In genomic region chr5:87877495-87877894, GRCh38 we compare ENCODE assay signal across 21 cellular contexts.
"Had no signal": no experiment of that assay in that cellular context is flagged by ENCODE, and none has a peak within 500 bp of the region (broad histone marks: within the 10 kb centered on the region; RNA-seq: fewer than 3 reads in every experiment).

No MANE protein-coding gene starts in this region.

- H3K27me3 Mint-ChIP-seq: activated B cell treated with CpG ODN at 0.5 μM for 24 hours; activated CD4-positive, alpha-beta memory T cell treated with anti-CD3 and anti-CD28 coated beads for 36 hours; activated CD4-positive, alpha-beta T cell treated with anti-CD3 and anti-CD28 coated beads, Interleukin-2, amount 10 ng/mL, durations not matched to agents 7 days and 5 days; activated naive CD4-positive, alpha-beta T cell treated with anti-CD3 and anti-CD28 coated beads, Interleukin-2, amount 10 ng/mL, durations not matched to agents 7 days and 5 days; activated naive CD8-positive, alpha-beta T cell treated with anti-CD3 and anti-CD28 coated beads for 36 hours; activated T-helper 17 cell treated with anti-CD3 and anti-CD28 coated beads, Interleukin-2, amount 50 U/mL, for 72 hours; T-helper 17 cell had no signal

- H3K36me3 Mint-ChIP-seq: activated CD4-positive, alpha-beta memory T cell treated with anti-CD3 and anti-CD28 coated beads for 36 hours; activated naive CD4-positive, alpha-beta T cell treated with anti-CD3 and anti-CD28 coated beads, Interleukin-2, amount 10 ng/mL, durations not matched to agents 7 days and 5 days; activated naive CD8-positive, alpha-beta T cell treated with anti-CD3 and anti-CD28 coated beads for 36 hours had no signal

- H3K4me1 ChIP-seq: colonic mucosa had no signal

- H3K27ac ChIP-seq: colonic mucosa had no signal

- ATAC-seq: activated T-cell treated with anti-CD3 and anti-CD28 coated beads, Interleukin-2, amount 50 U/mL, for 4 hours; activated T-helper 17 cell treated with anti-CD3 and anti-CD28 coated beads, Interleukin-2, amount 50 U/mL, for 72 hours; T-helper 17 cell had no signal

- H3K36me3 ChIP-seq: colonic mucosa had no signal

- H3K4me3 ChIP-seq: colonic mucosa had no signal

- H3K27me3 ChIP-seq: colonic mucosa had no signal

- H3K4me1 Mint-ChIP-seq: activated B cell treated with CpG ODN at 0.5 μM for 24 hours; activated CD4-positive, alpha-beta T cell treated with anti-CD3 and anti-CD28 coated beads, Interleukin-2, amount 10 ng/mL, durations not matched to agents 7 days and 5 days; activated naive CD4-positive, alpha-beta T cell treated with anti-CD3 and anti-CD28 coated beads, Interleukin-2, amount 10 ng/mL, durations not matched to agents 7 days and 5 days; activated naive CD8-positive, alpha-beta T cell treated with anti-CD3 and anti-CD28 coated beads for 36 hours; activated T-helper 17 cell treated with anti-CD3 and anti-CD28 coated beads, Interleukin-2, amount 50 U/mL, for 72 hours; T-helper 17 cell had no signal

- H3K9me3 ChIP-seq: colonic mucosa had no signal

- H3K9me3 Mint-ChIP-seq: activated CD4-positive, alpha-beta T cell treated with anti-CD3 and anti-CD28 coated beads, Interleukin-2, amount 10 ng/mL, durations not matched to agents 7 days and 5 days had no signal

- H3K27ac Mint-ChIP-seq: activated B cell treated with CpG ODN at 0.5 μM for 24 hours; activated CD4-positive, alpha-beta memory T cell treated with anti-CD3 and anti-CD28 coated beads for 36 hours; activated CD4-positive, alpha-beta T cell treated with anti-CD3 and anti-CD28 coated beads, Interleukin-2, amount 10 ng/mL, durations not matched to agents 7 days and 5 days; activated naive CD4-positive, alpha-beta T cell treated with anti-CD3 and anti-CD28 coated beads, Interleukin-2, amount 10 ng/mL, durations not matched to agents 7 days and 5 days; activated naive CD8-positive, alpha-beta T cell treated with anti-CD3 and anti-CD28 coated beads for 36 hours; activated T-helper 17 cell treated with anti-CD3 and anti-CD28 coated beads, Interleukin-2, amount 50 U/mL, for 72 hours; T-helper 17 cell had no signal

- H3K4me3 Mint-ChIP-seq: activated B cell treated with CpG ODN at 0.5 μM for 24 hours; activated CD4-positive, alpha-beta memory T cell treated with anti-CD3 and anti-CD28 coated beads for 36 hours; activated CD4-positive, alpha-beta T cell treated with anti-CD3 and anti-CD28 coated beads, Interleukin-2, amount 10 ng/mL, durations not matched to agents 7 days and 5 days; activated naive CD4-positive, alpha-beta T cell treated with anti-CD3 and anti-CD28 coated beads, Interleukin-2, amount 10 ng/mL, durations not matched to agents 7 days and 5 days; activated naive CD8-positive, alpha-beta T cell treated with anti-CD3 and anti-CD28 coated beads for 36 hours; activated T-cell treated with anti-CD3 and anti-CD28 coated beads, Interleukin-2, amount 50 U/mL, for 4 hours; activated T-helper 17 cell treated with anti-CD3 and anti-CD28 coated beads, Interleukin-2, amount 50 U/mL, for 72 hours; T-helper 17 cell had no signal

- DNase-seq: activated B cell treated with CpG ODN at 0.5 μM for 24 hours; activated CD4-positive, alpha-beta memory T cell treated with anti-CD3 and anti-CD28 coated beads for 36 hours; activated CD4-positive, alpha-beta T cell treated with anti-CD3 and anti-CD28 coated beads, Interleukin-2, amount 10 ng/mL, durations not matched to agents 7 days and 5 days; activated CD8-positive, alpha-beta memory T cell treated with anti-CD3 and anti-CD28 coated beads for 24 hours; activated gamma-delta T cell treated with Interleukin-2 at 50 U/mL for 16 hours; activated naive CD4-positive, alpha-beta T cell treated with anti-CD3 and anti-CD28 coated beads, Interleukin-2, amount 10 ng/mL, durations not matched to agents 7 days and 5 days; activated naive CD8-positive, alpha-beta T cell treated with anti-CD3 and anti-CD28 coated beads for 36 hours; activated T-cell treated with anti-CD3 and anti-CD28 coated beads, Interleukin-2, amount 50 U/mL, for 4 hours; colonic mucosa; Karpas-422; NCI-H1048; NCI-H146; NCI-H187 treated with DMSO at 0.1 percent for 48 hours; NCI-H2081 treated with DMSO at 0.1 percent for 48 hours; NCI-H446; NCI-H524 treated with DMSO at 0.1 percent for 48 hours; NCI-H774; SIG-M5; T-helper 17 cell; T-helper 9 cell had no signal
